In genomic region chr9:134025606-134026541, GRCh38 we compare ENCODE assay signal across 2 cellular contexts.
TF ChIP-seq lines count a peak whose summit lies in the region.

No MANE protein-coding gene starts in this region.

TF ChIP-seq in WTC11, 78 proteins besides CTCF, POLR2A, EP300 and RAD21:
- no peak for TF ChIP-seq HMGA2 (CRISPR knock-in tag; IDR thresholded peaks at IDR 0.05)
- no peak for TF ChIP-seq ZBTB21 (CRISPR knock-in tag; IDR thresholded peaks at IDR 0.05; ENCODE audit: borderline replicate concordance)
- TF ChIP-seq E2F5 (CRISPR knock-in tag; IDR thresholded peaks at IDR 0.05) = no peak
- TF ChIP-seq NFYB (CRISPR knock-in tag; conservative IDR thresholded peaks at IDR 0.05; ENCODE audit: low read depth) = 0 out of 2 replicates have a peak, but pooled peaks have one; percentile 3
- TF ChIP-seq MLX (CRISPR knock-in tag; IDR thresholded peaks at IDR 0.05) = no peak
- TF ChIP-seq AR (CRISPR knock-in tag; IDR thresholded peaks at IDR 0.05) = no peak
- no peak for TF ChIP-seq NFATC4 (CRISPR knock-in tag; IDR thresholded peaks at IDR 0.05)
- TF ChIP-seq ZNF281 (CRISPR knock-in tag; IDR thresholded peaks at IDR 0.05) = no peak
- TF ChIP-seq ZNF671 (CRISPR knock-in tag; IDR thresholded peaks at IDR 0.05) = no peak
- no peak for TF ChIP-seq TCF7 (CRISPR knock-in tag; IDR thresholded peaks at IDR 0.05; ENCODE audit: low read depth)
- 0 out of 2 replicates have a peak, but pooled peaks have one; percentile 21 for TF ChIP-seq CREM (CRISPR knock-in tag; IDR thresholded peaks at IDR 0.05)
- no peak for TF ChIP-seq NFE2L1 (CRISPR knock-in tag; IDR thresholded peaks at IDR 0.05)

TF ChIP-seq in HepG2, 621 proteins besides CTCF, POLR2A, EP300 and RAD21 (continues in another document):
- no peak for TF ChIP-seq ZNF557 (CRISPR knock-in tag; IDR thresholded peaks at IDR 0.05)
- no peak for TF ChIP-seq RORA (CRISPR knock-in tag; IDR thresholded peaks at IDR 0.05)
- no peak for TF ChIP-seq ZXDC (CRISPR knock-in tag; IDR thresholded peaks at IDR 0.05)
- no peak for TF ChIP-seq TEAD3 (CRISPR knock-in tag; optimal IDR thresholded peaks at IDR 0.05; ENCODE audit: borderline replicate concordance)
- TF ChIP-seq KDM2A (CRISPR knock-in tag; IDR thresholded peaks at IDR 0.05; ENCODE audit: borderline replicate concordance, low read depth) = peak; percentile 46
- TF ChIP-seq SNAPC2 (CRISPR knock-in tag; IDR thresholded peaks at IDR 0.05) = no peak
- TF ChIP-seq HMGXB4 (CRISPR knock-in tag; IDR thresholded peaks at IDR 0.05; ENCODE audit: borderline replicate concordance in 1 of 2, low read depth in 1 of 2) = no peak; a peak in 1 of 4 replicates
- TF ChIP-seq ZNF10 (CRISPR knock-in tag; IDR thresholded peaks at IDR 0.05; ENCODE audit: borderline replicate concordance, low read depth) = no peak
- TF ChIP-seq ZNF331 (CRISPR knock-in tag; IDR thresholded peaks at IDR 0.05) = no peak
- no peak for TF ChIP-seq ZNF607 (CRISPR knock-in tag; IDR thresholded peaks at IDR 0.05; ENCODE audit: borderline replicate concordance)
- no peak for TF ChIP-seq HNF4A (CRISPR knock-in tag; IDR thresholded peaks at IDR 0.05)
- TF ChIP-seq ZNF775 (CRISPR knock-in tag; IDR thresholded peaks at IDR 0.05; ENCODE audit: borderline replicate concordance) = no peak
- no peak for TF ChIP-seq ZKSCAN5 (CRISPR knock-in tag; IDR thresholded peaks at IDR 0.05)
- TF ChIP-seq GABPA (IDR thresholded peaks at IDR 0.05; ENCODE audit: low read depth, low read length) = no peak
- peak; percentile 63 for TF ChIP-seq GABPA (CRISPR knock-in tag; IDR thresholded peaks at IDR 0.05; ENCODE audit: low read depth)
- peak; percentile 51; the same call in 1 of the 2 replicates for TF ChIP-seq KDM5A (IDR thresholded peaks at IDR 0.05; ENCODE audit: borderline replicate concordance, low read length)
- 0 out of 2 replicates have a peak, but pooled peaks have one; percentile 33 for TF ChIP-seq KAT7 (CRISPR knock-in tag; IDR thresholded peaks at IDR 0.05; ENCODE audit: borderline replicate concordance)
- TF ChIP-seq ZNF512 (CRISPR knock-in tag; IDR thresholded peaks at IDR 0.05) = no peak
- no peak for TF ChIP-seq ZFP91 (CRISPR knock-in tag; IDR thresholded peaks at IDR 0.05; ENCODE audit: borderline replicate concordance)
- TF ChIP-seq MAX (IDR thresholded peaks at IDR 0.05) = no peak; the same call in 1 of the 2 replicates
- no peak for TF ChIP-seq NFE2L2 (IDR thresholded peaks at IDR 0.05; ENCODE audit: low read length)
- TF ChIP-seq FOXA1 (IDR thresholded peaks at IDR 0.05) = no peak
- no peak for TF ChIP-seq FOXA1 (CRISPR knock-in tag; IDR thresholded peaks at IDR 0.05)
- 0 out of 2 replicates have a peak, but pooled peaks have one; percentile 26 for TF ChIP-seq ZNF556 (CRISPR knock-in tag; IDR thresholded peaks at IDR 0.05; ENCODE audit: borderline replicate concordance)
- no peak for TF ChIP-seq SMC3 (IDR thresholded peaks at IDR 0.05; ENCODE audit: low read length)
- TF ChIP-seq ZNF687 (CRISPR knock-in tag; IDR thresholded peaks at IDR 0.05) = peak; percentile 62
- TF ChIP-seq PAXIP1 (CRISPR knock-in tag; conservative IDR thresholded peaks at IDR 0.05) = no peak
- TF ChIP-seq ARID4A (CRISPR knock-in tag; IDR thresholded peaks at IDR 0.05; ENCODE audit: borderline replicate concordance) = peak; percentile 50
- TF ChIP-seq NR2F1 (CRISPR knock-in tag; IDR thresholded peaks at IDR 0.05) = no peak
- no peak for TF ChIP-seq SNAPC5 (CRISPR knock-in tag; IDR thresholded peaks at IDR 0.05; ENCODE audit: borderline replicate concordance)
- TF ChIP-seq ZNF704 (CRISPR knock-in tag; IDR thresholded peaks at IDR 0.05; ENCODE audit: borderline replicate concordance) = no peak
